8 cellular contexts compared by ENCODE assay signal in the genomic region with DNA sequence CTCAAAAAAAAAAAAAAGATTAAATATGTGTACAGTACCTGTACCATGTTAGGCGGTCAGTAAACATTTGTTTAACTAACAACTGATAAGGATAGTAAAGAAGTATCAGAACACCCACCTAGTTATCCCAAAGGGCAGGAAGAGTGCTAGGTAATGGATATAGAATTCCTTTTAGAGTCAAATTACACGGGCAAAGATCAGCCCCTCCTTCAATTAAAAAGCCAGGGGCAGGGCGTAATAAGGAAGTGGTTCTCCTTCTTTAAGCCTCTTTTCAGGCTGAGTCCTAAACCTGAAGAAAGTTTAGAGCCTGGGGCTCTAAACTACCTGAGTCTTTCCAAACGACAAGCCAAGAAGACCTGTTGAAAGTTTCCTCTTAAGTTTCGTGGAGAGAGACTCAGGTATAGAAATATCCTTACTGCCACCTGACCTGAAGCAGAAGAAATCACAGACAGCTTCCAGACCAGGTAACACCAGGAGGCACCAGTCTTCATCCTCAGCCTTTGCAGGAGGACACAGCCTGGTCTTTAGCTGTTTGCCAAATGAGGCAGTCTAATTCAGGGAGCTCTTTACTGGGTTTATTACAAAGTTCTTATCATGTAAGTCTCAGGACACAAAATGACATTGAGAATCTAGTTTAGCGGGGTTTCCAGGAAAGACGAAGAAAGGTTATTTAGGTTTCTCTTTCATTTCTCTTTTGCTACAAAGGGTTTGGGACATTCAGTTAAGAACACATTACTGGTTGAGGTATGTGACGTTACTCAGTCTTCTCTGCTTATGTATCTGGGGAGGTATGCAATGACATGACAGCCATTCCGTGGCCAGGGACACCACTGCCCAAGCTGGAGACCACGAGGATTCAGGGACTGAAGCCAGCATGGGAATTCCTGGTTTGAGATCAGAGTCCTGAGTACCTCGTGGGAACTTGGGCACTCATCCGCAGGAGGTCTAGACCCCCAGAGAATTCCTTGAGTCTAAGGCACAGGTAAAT. TPM values are rescaled to one million over a fixed set of nuclear protein-coding genes. Genes with fewer than 3 reads are reported as not detected.
DNase-seq lines count a peak whose midpoint lies in the region; ATAC-seq and TF ChIP-seq lines count a peak whose summit lies in the region.

A gene with protein sequence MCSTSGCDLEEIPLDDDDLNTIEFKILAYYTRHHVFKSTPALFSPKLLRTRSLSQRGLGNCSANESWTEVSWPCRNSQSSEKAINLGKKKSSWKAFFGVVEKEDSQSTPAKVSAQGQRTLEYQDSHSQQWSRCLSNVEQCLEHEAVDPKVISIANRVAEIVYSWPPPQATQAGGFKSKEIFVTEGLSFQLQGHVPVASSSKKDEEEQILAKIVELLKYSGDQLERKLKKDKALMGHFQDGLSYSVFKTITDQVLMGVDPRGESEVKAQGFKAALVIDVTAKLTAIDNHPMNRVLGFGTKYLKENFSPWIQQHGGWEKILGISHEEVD (plus strand): TSS at position 266 of the 988 bp plus-strand sequence. CDS start 8,367 bp downstream, outside the sequence.

- H3K36me3 ChIP-seq in DND-41 (ENCODE audit: insufficient read depth, low read length) (no peaks in the 10 kb centered on the region), GM23338 (ENCODE audit: insufficient read depth) (no peaks in the 10 kb centered on the region), mesendoderm (ENCODE audit: control insufficient read depth, insufficient read depth, low read length) (no peaks in the 10 kb centered on the region), gastroesophageal sphincter (no peaks in the 10 kb centered on the region)

- H4K20me1 ChIP-seq in DND-41 (ENCODE audit: insufficient read depth, low read length), result no peaks in the 10 kb centered on the region
- no peaks in the 10 kb centered on the region for H4K20me1 ChIP-seq in GM23338 (replicated peaks; ENCODE audit: insufficient read depth)

- H3K4me1 Mint-ChIP-seq in GM23338, result peaks cover 28% of the 10 kb centered on the region
- H3K4me1 Mint-ChIP-seq in activated CD4-positive, alpha-beta memory T cell treated with anti-CD3 and anti-CD28 coated beads, Interleukin-2, amount 10 ng/mL, durations not matched to agents 7 days and 5 days, result peaks cover 29% of the 10 kb centered on the region

- no peak within 1 kb of the TSS for H3K4me3 Mint-ChIP-seq in GM23338
- peak within 1 kb of the TSS; percentile 83 for H3K4me3 Mint-ChIP-seq in activated CD4-positive, alpha-beta memory T cell treated with anti-CD3 and anti-CD28 coated beads, Interleukin-2, amount 10 ng/mL, durations not matched to agents 7 days and 5 days

- no peak within 1 kb of the TSS for H3K27ac ChIP-seq in DND-41 (ENCODE audit: low read length)
- peak within 1 kb of the TSS; percentile 45; the same call in 1 of the 2 replicates for H3K27ac ChIP-seq in GM23338 (ENCODE audit: low read depth)
- H3K27ac ChIP-seq in mesendoderm (ENCODE audit: low read depth, low read length), result peak within 1 kb of the TSS; percentile 3
- H3K27ac ChIP-seq in gastroesophageal sphincter, result no peak within 1 kb of the TSS

- TF ChIP-seq CTCF in DND-41 (IDR thresholded peaks at IDR 0.05; ENCODE audit: borderline replicate concordance, extremely low read depth, low read length, poor library complexity, severe bottlenecking) (no peak), GM23338 (conservative IDR thresholded peaks at IDR 0.05; ENCODE audit: low read depth in 2 of 2) (peak in 1 of 2 experiments; percentile 39; a peak in 2 of 4 replicates), gastroesophageal sphincter (IDR thresholded peaks at IDR 0.05) (no peak)

- CTCF ChIA-PET in activated CD4-positive, alpha-beta memory T cell treated with anti-CD3 and anti-CD28 coated beads, Interleukin-2, amount 10 ng/mL, durations not matched to agents 7 days and 5 days (lab: Charles Lee), result interaction anchor here (0.9 to 2.6 kb wide), 7 partner anchors 12 to 491 kb away, joined by 3 to 12 read pairs (median 6); partner anchors contain the start of gene BORCS5

- DNase-seq in DND-41, result no peak
- DNase-seq in GM23338 (ENCODE audit: low spot score), result no peak
- peak; percentile 38 for DNase-seq in activated CD4-positive, alpha-beta memory T cell treated with anti-CD3 and anti-CD28 coated beads, Interleukin-2, amount 10 ng/mL, durations not matched to agents 7 days and 5 days
- peak; percentile 52 for DNase-seq in mesendoderm
- DNase-seq in effector CD4-positive, alpha-beta T cell, result no peak
- DNase-seq in HK-2 (ENCODE audit: unreplicated experiment), result no peak

- ATAC-seq in DND-41 (ENCODE audit: insufficient read depth, low read depth) (no peak), GM23338 (peak; percentile 42), gastroesophageal sphincter (no peak), GM18868 (IDR thresholded peaks at IDR 0.05; ENCODE audit: unreplicated experiment) (no peak)

- no peaks in the 10 kb centered on the region for H3F3A ChIP-seq in GM23338 (replicated peaks; ENCODE audit: low read depth)

- TF ChIP-seq POLR2A in gastroesophageal sphincter (IDR thresholded peaks at IDR 0.05), result no peak

- peaks cover 7% of the 10 kb centered on the region for H3K27me3 Mint-ChIP-seq in GM23338 (ENCODE audit: insufficient read depth, low read depth, poor library complexity)
- H3K27me3 Mint-ChIP-seq in activated CD4-positive, alpha-beta memory T cell treated with anti-CD3 and anti-CD28 coated beads, Interleukin-2, amount 10 ng/mL, durations not matched to agents 7 days and 5 days, result peaks cover 2% of the 10 kb centered on the region

- H3K4me3 ChIP-seq in DND-41 (ENCODE audit: low read depth in 1 of 2, low read length in 2 of 2) (no peak within 1 kb of the TSS), GM23338 (no peak within 1 kb of the TSS), mesendoderm (ENCODE audit: low read length) (no peak within 1 kb of the TSS), gastroesophageal sphincter (no peak within 1 kb of the TSS)

- H3K36me3 Mint-ChIP-seq in GM23338 (ENCODE audit: low read depth), result no peaks in the 10 kb centered on the region
- peaks cover 6% of the 10 kb centered on the region for H3K36me3 Mint-ChIP-seq in activated CD4-positive, alpha-beta memory T cell treated with anti-CD3 and anti-CD28 coated beads, Interleukin-2, amount 10 ng/mL, durations not matched to agents 7 days and 5 days (ENCODE audit: low read depth)

- H4K8ac ChIP-seq in mesendoderm (ENCODE audit: low read depth, low read length), result no peak within 1 kb of the TSS

- H3K4me2 ChIP-seq in DND-41 (ENCODE audit: insufficient read depth, low read length), result no peak within 1 kb of the TSS
- no peak within 1 kb of the TSS for H3K4me2 ChIP-seq in GM23338
- no peak within 1 kb of the TSS for H3K4me2 ChIP-seq in mesendoderm (ENCODE audit: low read length)

- H3K9ac ChIP-seq in DND-41 (ENCODE audit: low read depth, low read length), result no peak within 1 kb of the TSS
- no peak within 1 kb of the TSS for H3K9ac ChIP-seq in mesendoderm (ENCODE audit: low read length)

- no CpG with 5 or more reads among the region's 12 CpGs for WGBS in mesendoderm (ENCODE audit: extremely low coverage, insufficient coverage, low lambda C conversion rate)
- WGBS in gastroesophageal sphincter (ENCODE audit: low coverage in 1 of 2), 2 donors, result 54 to 70% methylated on average over 10 to 11 of the region's 12 CpGs

- H3K9me3 ChIP-seq in DND-41 (ENCODE audit: insufficient read depth, low read length, severe bottlenecking), result no peaks in the 10 kb centered on the region
- no peaks in the 10 kb centered on the region for H3K9me3 ChIP-seq in gastroesophageal sphincter

- no peak for TF ChIP-seq EP300 in gastroesophageal sphincter (IDR thresholded peaks at IDR 0.05)

- no peaks in the 10 kb centered on the region for H3K79me1 ChIP-seq in mesendoderm (ENCODE audit: low read length)

- no peak within 1 kb of the TSS for H2BK15ac ChIP-seq in mesendoderm (replicated peaks; ENCODE audit: low read depth)

- H2BK120ac ChIP-seq in mesendoderm (ENCODE audit: low read depth, low read length), result no peak within 1 kb of the TSS

- no peak within 1 kb of the TSS for H3K18ac ChIP-seq in mesendoderm (ENCODE audit: low read length)

- peak within 1 kb of the TSS; percentile 26 for H3K56ac ChIP-seq in mesendoderm (ENCODE audit: low read length)

- no peaks in the 10 kb centered on the region for H3K9me2 ChIP-seq in GM23338 (ENCODE audit: insufficient read depth)

- no peak within 1 kb of the TSS for H3K23ac ChIP-seq in mesendoderm (ENCODE audit: low read length)

- no peak within 1 kb of the TSS for H3K27ac Mint-ChIP-seq in GM23338
- peak within 1 kb of the TSS; percentile 89 for H3K27ac Mint-ChIP-seq in activated CD4-positive, alpha-beta memory T cell treated with anti-CD3 and anti-CD28 coated beads, Interleukin-2, amount 10 ng/mL, durations not matched to agents 7 days and 5 days

- H2AFZ ChIP-seq in DND-41 (ENCODE audit: low read depth, low read length), result 0 out of 2 replicates have a peak within 1 kb of the TSS, but pooled peaks have one; percentile 22
- H2AFZ ChIP-seq in GM23338, result peak within 1 kb of the TSS; percentile 84; the same call in 1 of the 2 replicates

- no peak within 1 kb of the TSS for H2AK5ac ChIP-seq in mesendoderm (ENCODE audit: low read length)

- H2BK5ac ChIP-seq in mesendoderm (ENCODE audit: low read length), result no peak within 1 kb of the TSS

- H4K5ac ChIP-seq in mesendoderm (ENCODE audit: low read length), result no peak within 1 kb of the TSS

- POLR2A ChIA-PET in activated CD4-positive, alpha-beta memory T cell treated with anti-CD3 and anti-CD28 coated beads, Interleukin-2, amount 10 ng/mL, durations not matched to agents 7 days and 5 days (lab: Charles Lee), result interaction anchor here (0.6 to 2.6 kb wide), 19 partner anchors 13 to 899 kb away, joined by 3 to 21 read pairs (median 4); partner anchors contain the start of genes BORCS5 and ETV6

- no peaks in the 10 kb centered on the region for H3K4me1 ChIP-seq in DND-41 (ENCODE audit: insufficient read depth, low read length)
- peaks cover 6% of the 10 kb centered on the region for H3K4me1 ChIP-seq in GM23338 (ENCODE audit: insufficient read depth)
- peaks cover 3% of the 10 kb centered on the region for H3K4me1 ChIP-seq in mesendoderm (ENCODE audit: control insufficient read depth, low read depth, low read length)
- H3K4me1 ChIP-seq in gastroesophageal sphincter, result no peaks in the 10 kb centered on the region

- H3K79me2 ChIP-seq in DND-41 (ENCODE audit: insufficient read depth, low read length) (no peaks in the 10 kb centered on the region), GM23338 (replicated peaks; ENCODE audit: insufficient read depth) (no peaks in the 10 kb centered on the region), mesendoderm (ENCODE audit: control insufficient read depth, insufficient read depth, low read length) (no peaks in the 10 kb centered on the region)

- H3K27me3 ChIP-seq in DND-41 (ENCODE audit: insufficient read depth, low read length, poor library complexity) (peaks cover 3% of the 10 kb centered on the region), GM23338 (ENCODE audit: insufficient read depth) (no peaks in the 10 kb centered on the region), mesendoderm (ENCODE audit: insufficient read depth, low read length, poor library complexity) (no peaks in the 10 kb centered on the region), gastroesophageal sphincter (peaks cover 12% of the 10 kb centered on the region)

- no peaks in the 10 kb centered on the region for H3K9me3 Mint-ChIP-seq in GM23338
- no peaks in the 10 kb centered on the region for H3K9me3 Mint-ChIP-seq in activated CD4-positive, alpha-beta memory T cell treated with anti-CD3 and anti-CD28 coated beads, Interleukin-2, amount 10 ng/mL, durations not matched to agents 7 days and 5 days

- no peak within 1 kb of the TSS for H3K4ac ChIP-seq in mesendoderm (ENCODE audit: low read depth, low read length)

RNA-seq across cellular contexts. Expression of the gene that starts here (rescaled TPM):
- 2.7 and 3.9 TPM in 2 replicates for total RNA-seq in GM23338 (2014; rRNA removed; shearing (Covaris generic))
- polyA plus RNA-seq in GM23338 (2016; fragmentation: Nextera tagmentation; extraction: Ambion mirVana), result 1.2 and 2.1 TPM in 2 replicates
- 10 to 100 TPM; 13.0 to 13.9 TPM for total RNA-seq in activated CD4-positive, alpha-beta memory T cell treated with anti-CD3 and anti-CD28 coated beads, Interleukin-2, amount 10 ng/mL, durations not matched to agents 7 days and 5 days
- polyA plus RNA-seq in mesendoderm (2013, experiment 1 of 2), result 1.7 TPM
- 1.7 TPM for polyA plus RNA-seq in mesendoderm (2013, experiment 2 of 2)
- 1 to 10 TPM in 1 of 4 donors, not detected in 3; 1.2 TPM for total RNA-seq in gastroesophageal sphincter

Comparison
In these comparisons a context has a peak if more than half of its experiments do, and no peak if none do; other contexts are left out.
1. DNase-seq: peak in activated CD4-positive, alpha-beta memory T cell treated with anti-CD3 and anti-CD28 coated beads, Interleukin-2, amount 10 ng/mL, durations not matched to agents 7 days and 5 days (single experiment) and mesendoderm (single experiment); none in DND-41 (single experiment), GM23338 (single experiment), effector CD4-positive, alpha-beta T cell (single experiment) and HK-2 (single experiment).
2. H3K27ac ChIP-seq: peak in GM23338 (single experiment) and mesendoderm (single experiment); none in DND-41 (single experiment) and gastroesophageal sphincter (0 of 4).